Comparison of ENCODE assay signal across 2 cellular contexts in the genomic region with DNA sequence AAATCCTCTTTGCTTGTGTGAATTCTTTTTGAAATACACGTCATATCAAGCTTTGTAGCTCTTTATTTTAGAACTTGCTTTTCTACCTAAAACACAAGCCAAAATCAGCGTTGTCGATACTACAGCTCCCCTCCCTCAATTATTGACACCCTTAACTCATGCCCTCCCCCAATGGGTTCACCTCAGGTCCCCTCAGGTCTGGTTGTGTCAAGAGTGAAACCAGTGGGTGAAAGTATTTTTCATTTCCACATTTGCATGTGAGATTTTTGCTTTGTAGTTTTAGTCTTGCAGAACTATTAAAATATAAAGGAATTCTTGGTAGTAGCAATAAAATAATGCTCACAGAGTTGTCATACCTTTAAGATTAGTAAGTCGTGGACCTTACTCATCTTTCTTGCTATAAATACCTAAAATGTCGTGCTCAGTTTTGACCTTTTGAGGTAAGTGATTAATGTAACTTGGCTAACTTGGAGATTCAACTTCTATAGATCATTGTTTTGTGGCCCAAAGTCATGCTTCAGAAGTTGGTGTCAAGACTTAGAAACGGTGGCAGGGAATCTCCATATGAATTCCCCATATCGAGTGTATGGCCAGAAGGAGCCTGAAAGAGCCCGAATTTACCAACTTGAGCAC.
TF ChIP-seq lines count a peak whose summit lies in the region.

No MANE protein-coding gene starts in this region.

TF ChIP-seq in SK-N-SH, 30 proteins besides CTCF, POLR2A, EP300 and RAD21 (continued from another document):
- TF ChIP-seq, protein P1, sequence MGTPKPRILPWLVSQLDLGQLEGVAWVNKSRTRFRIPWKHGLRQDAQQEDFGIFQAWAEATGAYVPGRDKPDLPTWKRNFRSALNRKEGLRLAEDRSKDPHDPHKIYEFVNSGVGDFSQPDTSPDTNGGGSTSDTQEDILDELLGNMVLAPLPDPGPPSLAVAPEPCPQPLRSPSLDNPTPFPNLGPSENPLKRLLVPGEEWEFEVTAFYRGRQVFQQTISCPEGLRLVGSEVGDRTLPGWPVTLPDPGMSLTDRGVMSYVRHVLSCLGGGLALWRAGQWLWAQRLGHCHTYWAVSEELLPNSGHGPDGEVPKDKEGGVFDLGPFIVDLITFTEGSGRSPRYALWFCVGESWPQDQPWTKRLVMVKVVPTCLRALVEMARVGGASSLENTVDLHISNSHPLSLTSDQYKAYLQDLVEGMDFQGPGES (IDR thresholded peaks at IDR 0.05; ENCODE audit: low read depth, low read length) = no peak
- TF ChIP-seq FOXM1 (IDR thresholded peaks at IDR 0.05; ENCODE audit: low read depth) (no peak), SIN3A (IDR thresholded peaks at IDR 0.05; ENCODE audit: borderline replicate concordance, low read depth, low read length) (no peak)
- TF ChIP-seq, protein P2, sequence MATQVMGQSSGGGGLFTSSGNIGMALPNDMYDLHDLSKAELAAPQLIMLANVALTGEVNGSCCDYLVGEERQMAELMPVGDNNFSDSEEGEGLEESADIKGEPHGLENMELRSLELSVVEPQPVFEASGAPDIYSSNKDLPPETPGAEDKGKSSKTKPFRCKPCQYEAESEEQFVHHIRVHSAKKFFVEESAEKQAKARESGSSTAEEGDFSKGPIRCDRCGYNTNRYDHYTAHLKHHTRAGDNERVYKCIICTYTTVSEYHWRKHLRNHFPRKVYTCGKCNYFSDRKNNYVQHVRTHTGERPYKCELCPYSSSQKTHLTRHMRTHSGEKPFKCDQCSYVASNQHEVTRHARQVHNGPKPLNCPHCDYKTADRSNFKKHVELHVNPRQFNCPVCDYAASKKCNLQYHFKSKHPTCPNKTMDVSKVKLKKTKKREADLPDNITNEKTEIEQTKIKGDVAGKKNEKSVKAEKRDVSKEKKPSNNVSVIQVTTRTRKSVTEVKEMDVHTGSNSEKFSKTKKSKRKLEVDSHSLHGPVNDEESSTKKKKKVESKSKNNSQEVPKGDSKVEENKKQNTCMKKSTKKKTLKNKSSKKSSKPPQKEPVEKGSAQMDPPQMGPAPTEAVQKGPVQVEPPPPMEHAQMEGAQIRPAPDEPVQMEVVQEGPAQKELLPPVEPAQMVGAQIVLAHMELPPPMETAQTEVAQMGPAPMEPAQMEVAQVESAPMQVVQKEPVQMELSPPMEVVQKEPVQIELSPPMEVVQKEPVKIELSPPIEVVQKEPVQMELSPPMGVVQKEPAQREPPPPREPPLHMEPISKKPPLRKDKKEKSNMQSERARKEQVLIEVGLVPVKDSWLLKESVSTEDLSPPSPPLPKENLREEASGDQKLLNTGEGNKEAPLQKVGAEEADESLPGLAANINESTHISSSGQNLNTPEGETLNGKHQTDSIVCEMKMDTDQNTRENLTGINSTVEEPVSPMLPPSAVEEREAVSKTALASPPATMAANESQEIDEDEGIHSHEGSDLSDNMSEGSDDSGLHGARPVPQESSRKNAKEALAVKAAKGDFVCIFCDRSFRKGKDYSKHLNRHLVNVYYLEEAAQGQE (IDR thresholded peaks at IDR 0.05; ENCODE audit: low read depth, low read length) = no peak

TF ChIP-seq in SK-N-SH treated with all-trans-retinoic acid at 6 μM for 48 hours, 23 proteins besides CTCF, POLR2A, EP300 and RAD21 (continued from another document):
- no peak for TF ChIP-seq TCF4 (CRISPR knock-in tag; IDR thresholded peaks at IDR 0.05; ENCODE audit: borderline replicate concordance)
- no peak for TF ChIP-seq RARB (CRISPR knock-in tag; IDR thresholded peaks at IDR 0.05)
- TF ChIP-seq TOX (CRISPR knock-in tag; IDR thresholded peaks at IDR 0.05; ENCODE audit: borderline replicate concordance) = no peak
- TF ChIP-seq, protein P3, sequence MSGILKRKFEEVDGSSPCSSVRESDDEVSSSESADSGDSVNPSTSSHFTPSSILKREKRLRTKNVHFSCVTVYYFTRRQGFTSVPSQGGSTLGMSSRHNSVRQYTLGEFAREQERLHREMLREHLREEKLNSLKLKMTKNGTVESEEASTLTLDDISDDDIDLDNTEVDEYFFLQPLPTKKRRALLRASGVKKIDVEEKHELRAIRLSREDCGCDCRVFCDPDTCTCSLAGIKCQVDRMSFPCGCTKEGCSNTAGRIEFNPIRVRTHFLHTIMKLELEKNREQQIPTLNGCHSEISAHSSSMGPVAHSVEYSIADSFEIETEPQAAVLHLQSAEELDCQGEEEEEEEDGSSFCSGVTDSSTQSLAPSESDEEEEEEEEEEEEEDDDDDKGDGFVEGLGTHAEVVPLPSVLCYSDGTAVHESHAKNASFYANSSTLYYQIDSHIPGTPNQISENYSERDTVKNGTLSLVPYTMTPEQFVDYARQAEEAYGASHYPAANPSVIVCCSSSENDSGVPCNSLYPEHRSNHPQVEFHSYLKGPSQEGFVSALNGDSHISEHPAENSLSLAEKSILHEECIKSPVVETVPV (CRISPR knock-in tag; IDR thresholded peaks at IDR 0.05) = no peak
